ENCODE assay signal across 21 cellular contexts in genomic region chr15:29134239-29134638, GRCh38.
"Had no signal": no experiment of that assay in that cellular context is flagged by ENCODE, and none has a peak within 500 bp of the region (broad histone marks: within the 10 kb centered on the region; RNA-seq: fewer than 3 reads in every experiment).

No MANE protein-coding gene starts in this region.

- H3K4me3 Mint-ChIP-seq: activated CD4-positive, alpha-beta memory T cell treated with anti-CD3 and anti-CD28 coated beads for 36 hours; activated CD4-positive, alpha-beta T cell treated with anti-CD3 and anti-CD28 coated beads, Interleukin-2, amount 10 ng/mL, durations not matched to agents 7 days and 5 days; activated naive CD4-positive, alpha-beta T cell treated with anti-CD3 and anti-CD28 coated beads for 36 hours; activated naive CD8-positive, alpha-beta T cell; activated T-helper 17 cell treated with anti-CD3 and anti-CD28 coated beads, Interleukin-2, amount 50 U/mL, for 72 hours; IgD-negative memory B cell had no signal

- H3K36me3 ChIP-seq: adrenal gland had no signal

- H3K27ac ChIP-seq: adrenal gland, VCaP had no signal

- H3K9me3 Mint-ChIP-seq: activated CD4-positive, alpha-beta memory T cell treated with anti-CD3 and anti-CD28 coated beads for 36 hours; activated CD4-positive, alpha-beta T cell treated with anti-CD3 and anti-CD28 coated beads, Interleukin-2, amount 10 ng/mL, durations not matched to agents 7 days and 5 days; activated naive CD4-positive, alpha-beta T cell treated with anti-CD3 and anti-CD28 coated beads for 36 hours; activated T-helper 17 cell treated with anti-CD3 and anti-CD28 coated beads, Interleukin-2, amount 50 U/mL, for 72 hours; IgD-negative memory B cell had no signal

- H3K4me1 Mint-ChIP-seq: activated CD4-positive, alpha-beta T cell treated with anti-CD3 and anti-CD28 coated beads, Interleukin-2, amount 10 ng/mL, durations not matched to agents 7 days and 5 days; activated T-helper 17 cell treated with anti-CD3 and anti-CD28 coated beads, Interleukin-2, amount 50 U/mL, for 72 hours had no signal

- H3K9me3 ChIP-seq: adrenal gland had no signal

- H3K27me3 Mint-ChIP-seq: activated CD4-positive, alpha-beta T cell treated with anti-CD3 and anti-CD28 coated beads, Interleukin-2, amount 10 ng/mL, durations not matched to agents 7 days and 5 days had no signal

- ATAC-seq: activated T-helper 17 cell treated with anti-CD3 and anti-CD28 coated beads, Interleukin-2, amount 50 U/mL, for 72 hours had no signal

- H3K36me3 Mint-ChIP-seq: activated CD4-positive, alpha-beta memory T cell treated with anti-CD3 and anti-CD28 coated beads for 36 hours; activated naive CD8-positive, alpha-beta T cell; IgD-negative memory B cell had no signal

- DNase-seq: activated CD4-positive, alpha-beta memory T cell treated with anti-CD3 and anti-CD28 coated beads for 36 hours; activated CD4-positive, alpha-beta T cell treated with anti-CD3 and anti-CD28 coated beads, Interleukin-2, amount 10 ng/mL, durations not matched to agents 7 days and 5 days; activated CD4-positive, CD25-positive, alpha-beta regulatory T cell; activated gamma-delta T cell; activated naive CD4-positive, alpha-beta T cell treated with anti-CD3 and anti-CD28 coated beads for 36 hours; activated T-cell treated with anti-CD3 and anti-CD28 coated beads for 4 hours; activated T-cell treated with anti-CD3 and anti-CD28 coated beads, Interleukin-2, amount 50 U/mL, for 48 hours; KG1; NCI-H1048; NCI-H146; NCI-H187 treated with DMSO at 0.1 percent for 48 hours; NCI-H2081 treated with DMSO at 0.1 percent for 48 hours; NCI-H446; NCI-H524; SIG-M5; T-helper 1 cell had no signal

- H3K4me1 ChIP-seq: adrenal gland had no signal

- H3K27ac Mint-ChIP-seq: activated CD4-positive, alpha-beta memory T cell treated with anti-CD3 and anti-CD28 coated beads for 36 hours; activated CD4-positive, alpha-beta T cell treated with anti-CD3 and anti-CD28 coated beads, Interleukin-2, amount 10 ng/mL, durations not matched to agents 7 days and 5 days; activated naive CD4-positive, alpha-beta T cell treated with anti-CD3 and anti-CD28 coated beads for 36 hours; activated naive CD8-positive, alpha-beta T cell; activated T-helper 17 cell treated with anti-CD3 and anti-CD28 coated beads, Interleukin-2, amount 50 U/mL, for 72 hours had no signal

- H3K4me3 ChIP-seq: adrenal gland had no signal
